Comparison of ENCODE assay signal across 11 cellular contexts in the genomic region with DNA sequence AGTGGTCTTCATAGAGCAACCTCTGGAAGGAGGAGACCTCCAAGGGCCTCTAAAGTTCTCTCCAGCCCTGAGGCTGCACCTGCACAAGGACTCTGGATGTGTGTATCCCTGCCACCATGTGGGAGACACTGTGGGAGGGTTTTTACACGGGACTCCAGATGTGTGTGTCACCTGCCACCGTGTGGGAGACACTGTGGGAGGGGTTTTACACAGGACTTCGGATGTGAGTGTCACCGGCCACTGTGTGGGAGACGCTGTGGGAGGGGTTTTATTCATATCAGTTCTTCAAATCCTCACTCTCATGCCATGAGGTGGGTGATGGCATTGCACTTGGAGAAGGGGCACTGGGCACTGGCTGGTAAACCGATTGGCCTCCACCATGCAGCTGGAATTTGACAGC.
"Had no signal": no experiment of that assay in that cellular context is flagged by ENCODE, and none has a peak within 500 bp of the region (broad histone marks: within the 10 kb centered on the region; RNA-seq: fewer than 3 reads in every experiment).

No MANE protein-coding gene starts in this region.

- H3K9me3 Mint-ChIP-seq: GM23338, H9 had no signal

- H3K9me3 ChIP-seq: HAP-1 had no signal

- H3K27ac Mint-ChIP-seq: GM23338, H9, HFFc6 had no signal

- H3K4me3 ChIP-seq: GM23248, GM23338, HAP-1 had no signal

- ATAC-seq: GM23338, HCT116 had no signal

- DNase-seq: GM23248, GOT3, H7, H9, HCEC 1CT, HFFc6 had no signal

- H3K4me2 ChIP-seq: GM23338 had no signal

- H3K9ac ChIP-seq: GM23248 had no signal

- FAIRE-seq: H1, H54 had no signal

- H3K4me1 Mint-ChIP-seq: GM23338, H9 had no signal

- H3K4me3 Mint-ChIP-seq: GM23338, H9, HFFc6 had no signal

- H3K4me1 ChIP-seq: HAP-1 had no signal

- H2AFZ ChIP-seq: GM23248, GM23338 had no signal

- H3K27ac ChIP-seq: GM23248 had no signal

- H3K36me3 ChIP-seq: HAP-1 had no signal
